ENCODE assay signal across 22 cellular contexts in the genomic region with DNA sequence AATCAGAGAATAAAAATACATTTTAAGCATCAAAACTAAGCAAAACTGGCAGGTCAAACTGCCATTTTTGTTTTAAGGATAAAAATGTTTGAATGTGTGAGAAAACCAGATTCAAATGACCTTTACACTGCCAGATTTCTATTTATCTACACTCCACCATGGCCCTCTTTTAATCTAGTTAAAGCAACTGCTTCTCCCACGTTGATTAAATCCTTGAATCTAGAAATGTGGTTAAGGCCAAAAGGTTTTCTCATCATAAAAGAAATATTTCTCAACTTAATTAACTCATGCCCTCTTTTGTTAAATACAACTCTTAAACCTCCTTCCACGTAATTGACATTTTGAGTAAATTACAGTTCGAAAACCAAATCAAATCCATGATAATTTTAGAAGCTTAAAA. TPM values are rescaled to one million over a fixed set of nuclear protein-coding genes. Genes with fewer than 3 reads are reported as not detected.
DNase-seq lines count a peak whose midpoint lies in the region; ATAC-seq, FAIRE-seq and TF ChIP-seq lines count a peak whose summit lies in the region.
"Had no signal": no experiment of that assay in that cellular context is flagged by ENCODE, and none has a peak within 500 bp of the region (broad histone marks: within the 10 kb centered on the region; RNA-seq: fewer than 3 reads in every experiment).

No MANE protein-coding gene starts in this region.

- no peak for TF ChIP-seq POLR2A in transverse colon (IDR thresholded peaks at IDR 0.05)

- no peak for DNase-seq in heart right ventricle
- no peak for DNase-seq in left cardiac atrium
- DNase-seq in transverse colon = no peak
- DNase-seq: activated CD8-positive, alpha-beta memory T cell treated with anti-CD3 and anti-CD28 coated beads, Interleukin-2, amount 10 ng/mL, durations not matched to agents 7 days and 5 days; activated naive CD4-positive, alpha-beta T cell treated with Interleukin-2 at 50 U/mL for 16 hours; brain microvascular endothelial cell; effector CD8-positive, alpha-beta T cell; mesenchymal stem cell; NCI-H2029 treated with DMSO at 0.1 percent for 48 hours; NCI-H2227 treated with DMSO at 0.1 percent for 48 hours; NCI-H69; stimulated activated CD4-positive, alpha-beta T cell treated with anti-CD3 and anti-CD28 coated beads, Interleukin-2, amount 100 ng/mL, for 24 hours; stomach had no signal

- peak overlapping the region in 1 of 10 donors; percentile 16 for H3K4me3 ChIP-seq in heart right ventricle
- H3K4me3 ChIP-seq in muscle layer of duodenum (ENCODE audit: low read depth in 1 of 2, low read length in 2 of 2) = no peak overlapping the region
- no peak overlapping the region for H3K4me3 ChIP-seq in transverse colon
- H3K4me3 ChIP-seq: stomach had no signal

- no peaks in the 10 kb centered on the region for H3K9me3 ChIP-seq in heart right ventricle
- no peaks in the 10 kb centered on the region for H3K9me3 ChIP-seq in muscle layer of duodenum (ENCODE audit: control insufficient read depth in 1 of 2, low read length in 2 of 2)
- no peaks in the 10 kb centered on the region for H3K9me3 ChIP-seq in transverse colon
- H3K9me3 ChIP-seq: neutrophil, stomach, tibial nerve had no signal

- ATAC-seq in heart right ventricle (no peak), left cardiac atrium (no peak), GM21367 (IDR thresholded peaks at IDR 0.05; ENCODE audit: unreplicated experiment) (no peak), HG03159 (IDR thresholded peaks at IDR 0.05; ENCODE audit: unreplicated experiment) (no peak)
- ATAC-seq in activated CD4-positive, CD25-positive, alpha-beta regulatory T cell treated with anti-CD3 and anti-CD28 coated beads, Interleukin-2, amount 50 U/mL, for 24 hours = no peak

- no peak for TF ChIP-seq EP300 in transverse colon (IDR thresholded peaks at IDR 0.05; ENCODE audit: low read depth)

- H3K27ac ChIP-seq in heart right ventricle (peak overlapping the region in 7 of 10 donors; percentile 8 to 74 (median 45)), muscle layer of duodenum (ENCODE audit: low read length) (peak overlapping the region; percentile 17), transverse colon (peak overlapping the region; percentile 57 to 80 (median 74))

- intact Hi-C loops in heart right ventricle (cut with DNase I) = no loop called here
- intact Hi-C loops in left cardiac atrium (cut with DNase I) = no loop called here
- intact Hi-C loops in transverse colon (cut with DNase I; ENCODE audit: low total_unique reads) = no loop called here

- peaks cover 0 to 29% (median 0%) of the 10 kb centered on the region in 9 donors for H3K36me3 ChIP-seq in heart right ventricle
- H3K36me3 ChIP-seq in muscle layer of duodenum (ENCODE audit: control insufficient read depth in 1 of 2, insufficient read depth in 2 of 2, low read length in 2 of 2) = no peaks in the 10 kb centered on the region
- no peaks in the 10 kb centered on the region for H3K36me3 ChIP-seq in transverse colon
- H3K36me3 ChIP-seq: brain microvascular endothelial cell, tibial nerve had no signal

- in situ Hi-C loops in transverse colon (cut with MboI; ENCODE audit: low pct_ligation_motif_present in 1 of 4, low pct_unique_long_range_greater_than_20kb in 1 of 4, low sequenced_read_pairs in 3 of 4) = no loop called here

- no peak for TF ChIP-seq CTCF in heart right ventricle (IDR thresholded peaks at IDR 0.05)
- TF ChIP-seq CTCF in transverse colon (IDR thresholded peaks at IDR 0.05) = no peak

- FAIRE-seq in TTC549 (lab: Jason Lieb, UNC) = peak; percentile 41
- FAIRE-seq: colon, H1 had no signal

- no peaks in the 10 kb centered on the region for H3K27me3 ChIP-seq in heart right ventricle
- H3K27me3 ChIP-seq in muscle layer of duodenum (ENCODE audit: low read depth, low read length) = no peaks in the 10 kb centered on the region
- no peaks in the 10 kb centered on the region for H3K27me3 ChIP-seq in transverse colon
- H3K27me3 ChIP-seq: brain microvascular endothelial cell, neutrophil, stomach, tibial nerve had no signal

- WGBS in heart right ventricle, 2 donors = 47 to 48% methylated on average over 3 of the region's 3 CpGs
- WGBS in transverse colon (ENCODE audit: low coverage in 1 of 2), 2 donors = 73 to 76% methylated on average over 3 of the region's 3 CpGs

- peaks cover 17 to 89% (median 78%) of the 10 kb centered on the region in 9 donors for H3K4me1 ChIP-seq in heart right ventricle
- H3K4me1 ChIP-seq in muscle layer of duodenum (ENCODE audit: control insufficient read depth in 1 of 2, insufficient read depth in 2 of 2, low read length in 2 of 2) = peaks cover 5 to 34% of the 10 kb centered on the region in 2 donors
- H3K4me1 ChIP-seq in transverse colon = peaks cover 23 to 76% (median 33%) of the 10 kb centered on the region in 4 donors

RNA-seq across cellular contexts. Expression of a gene that starts 15.0 kb away (rescaled TPM):
- total RNA-seq in heart right ventricle (100 to 1,000 TPM in 1 of 10 donors, 10 to 100 TPM in 9; 62.0 to 104 (median 71.2) TPM), left cardiac atrium (10 to 100 TPM; 53.6 to 85.0 TPM), transverse colon (10 to 100 TPM; 40.2 to 69.2 (median 51.7) TPM)
- polyA plus RNA-seq in heart right ventricle = 10 to 100 TPM; 13.0 to 20.8 TPM

Comparison
In these comparisons a context has a peak if more than half of its experiments do, and no peak if none do; other contexts are left out.
1. H3K27ac ChIP-seq: peak in every context shown above with its lines; median percentile 74 in transverse colon; 45 in heart right ventricle; 17 in muscle layer of duodenum.